ENCODE assay signal across 8 cellular contexts in the genomic region with DNA sequence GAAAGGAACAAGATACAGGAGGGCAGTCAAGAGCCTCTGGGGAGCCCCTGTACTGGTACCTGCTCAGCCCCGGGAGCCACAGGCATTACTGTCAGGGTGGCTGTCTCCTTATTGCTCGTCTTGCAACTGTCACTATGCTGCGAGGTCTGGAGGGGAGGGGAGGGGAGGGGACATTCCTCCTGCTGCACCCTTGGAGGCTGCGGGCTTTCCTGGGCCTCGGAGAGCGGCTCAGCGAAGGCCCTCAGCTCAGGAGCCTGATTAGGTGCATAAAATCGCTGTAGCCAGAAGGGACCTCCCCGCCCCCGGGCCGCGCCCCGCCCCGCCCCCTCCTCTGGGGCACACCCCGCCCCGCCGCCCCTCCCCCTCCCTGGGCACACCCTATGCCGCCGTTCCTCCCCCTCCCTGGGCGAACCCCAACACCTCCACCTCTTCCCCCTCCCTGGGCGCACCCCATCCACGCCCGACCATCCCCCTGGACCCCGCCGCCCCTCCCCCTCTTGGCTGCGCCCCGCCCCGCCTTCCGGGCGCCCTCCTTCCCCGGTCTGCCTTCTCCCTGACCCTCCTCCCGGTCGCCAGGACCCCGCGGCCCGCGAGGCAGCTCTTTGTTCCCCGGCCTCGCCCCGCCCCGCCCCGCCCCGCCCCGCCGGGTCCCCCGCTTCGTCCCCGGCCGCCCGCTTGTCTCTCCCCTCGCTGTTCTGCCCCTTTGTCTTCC. TPM values are rescaled to one million over a fixed set of nuclear protein-coding genes. Genes with fewer than 3 reads are reported as not detected.
DNase-seq lines count a peak whose midpoint lies in the region; ATAC-seq and TF ChIP-seq lines count a peak whose summit lies in the region.

No MANE protein-coding gene starts in this region.

- WGBS in right cardiac atrium: 6% methylated on average over 47 of the region's 51 CpGs

- peak overlapping the region; percentile 41 for H3K27ac Mint-ChIP-seq in activated naive CD8-positive, alpha-beta T cell

- H3K27me3 ChIP-seq in OCI-LY3 (ENCODE audit: low read depth, low read length) (no peaks in the 10 kb centered on the region), right cardiac atrium (ENCODE audit: control insufficient read depth, insufficient read depth) (no peaks in the 10 kb centered on the region), skeletal muscle tissue (ENCODE audit: control insufficient read depth in 3 of 3, insufficient read depth in 3 of 3, low read length in 3 of 3) (no peaks in the 10 kb centered on the region)

- H3K4me2 ChIP-seq in OCI-LY3 (ENCODE audit: low read length): peak overlapping the region; percentile 83

- H3K36me3 Mint-ChIP-seq in activated naive CD8-positive, alpha-beta T cell: no peaks in the 10 kb centered on the region

- H3K4me3 ChIP-seq in OCI-LY3 (ENCODE audit: low read length): peak overlapping the region; percentile 78
- peak overlapping the region; percentile 71 for H3K4me3 ChIP-seq in right cardiac atrium (ENCODE audit: low read length)
- H3K4me3 ChIP-seq in skeletal muscle tissue (ENCODE audit: low read length in 3 of 3): peak overlapping the region; percentile 61 to 69 (median 63)

- H3K4me1 ChIP-seq in OCI-LY3 (ENCODE audit: low read length) (peaks cover 5% of the 10 kb centered on the region; the same call in 1 of the 2 replicates), right cardiac atrium (ENCODE audit: control insufficient read depth, insufficient read depth, low read length) (peaks cover 5% of the 10 kb centered on the region), skeletal muscle tissue (ENCODE audit: control insufficient read depth in 3 of 3, insufficient read depth in 3 of 3, low read length in 3 of 3) (peaks cover 5 to 7% (median 6%) of the 10 kb centered on the region in 3 donors)

- no peaks in the 10 kb centered on the region for H3K27me3 Mint-ChIP-seq in activated naive CD8-positive, alpha-beta T cell

- H4K20me1 ChIP-seq in OCI-LY3 (ENCODE audit: insufficient read depth, low read length): no peaks in the 10 kb centered on the region

- no peaks in the 10 kb centered on the region for H3K79me2 ChIP-seq in OCI-LY3 (ENCODE audit: low read length)

- peak; percentile 59 to 65 for ATAC-seq in right cardiac atrium
- ATAC-seq in HG02840 (IDR thresholded peaks at IDR 0.05; ENCODE audit: low FRiP score, unreplicated experiment): no peak

- no peaks in the 10 kb centered on the region for H3K36me3 ChIP-seq in OCI-LY3 (replicated peaks; ENCODE audit: low read depth, low read length)
- H3K36me3 ChIP-seq in skeletal muscle tissue (ENCODE audit: control insufficient read depth in 3 of 3, insufficient read depth in 3 of 3, low read length in 3 of 3): no peaks in the 10 kb centered on the region

- H3K9me3 Mint-ChIP-seq in activated naive CD8-positive, alpha-beta T cell (ENCODE audit: low read depth): no peaks in the 10 kb centered on the region

- H3K9me3 ChIP-seq in OCI-LY3 (ENCODE audit: insufficient read depth, low read length) (no peaks in the 10 kb centered on the region), right cardiac atrium (ENCODE audit: control insufficient read depth, low read length) (no peaks in the 10 kb centered on the region), skeletal muscle tissue (ENCODE audit: control insufficient read depth in 3 of 3, low read length in 3 of 3) (no peaks in the 10 kb centered on the region)

- TF ChIP-seq CTCF in OCI-LY3 (IDR thresholded peaks at IDR 0.05; ENCODE audit: low read depth, low read length): no peak

- no peak overlapping the region for H3K27ac ChIP-seq in OCI-LY3 (ENCODE audit: low read length)
- no peak overlapping the region for H3K27ac ChIP-seq in right cardiac atrium (ENCODE audit: low read length)
- H3K27ac ChIP-seq in skeletal muscle tissue (ENCODE audit: low read depth, low read length): no peak overlapping the region

- H2AFZ ChIP-seq in OCI-LY3 (ENCODE audit: low read depth, low read length): no peak overlapping the region

- intact Hi-C loops in right cardiac atrium (cut with DNase I): no loop called here

- H3K4me1 Mint-ChIP-seq in activated naive CD8-positive, alpha-beta T cell (ENCODE audit: low read depth): peaks cover 27% of the 10 kb centered on the region

- DNase-seq in DMS53 treated with DMSO at 0.1 percent for 48 hours (lab: John Stamatoyannopoulos, UW; ENCODE audit: unreplicated experiment) (peak; percentile 39), right cardiac atrium (peak; percentile 23 to 73 (median 71)), kidney glomerular epithelial cell (lab: John Stamatoyannopoulos, UW) (no peak), NCI-H128 (lab: John Stamatoyannopoulos, UW; ENCODE audit: unreplicated experiment) (no peak)

- peak overlapping the region; percentile 39 for H3K9ac ChIP-seq in OCI-LY3 (ENCODE audit: low read length)
- H3K9ac ChIP-seq in skeletal muscle tissue (ENCODE audit: low read depth in 1 of 3, low read length in 3 of 3): peak overlapping the region; percentile 57 to 71 (median 58)

- H3K4me3 Mint-ChIP-seq in activated naive CD8-positive, alpha-beta T cell: peak overlapping the region; percentile 87

RNA-seq across cellular contexts. Expression of a gene that starts 35.5 kb away (rescaled TPM):
- total RNA-seq in right cardiac atrium (1 to 10 TPM; 2.5 to 6.4 (median 3.7) TPM), skeletal muscle tissue (12.5 TPM)
- 1.6 TPM for polyA plus RNA-seq in right cardiac atrium

Comparison
In these comparisons a context has a peak if more than half of its experiments do, and no peak if none do; other contexts are left out.
1. DNase-seq: peak in DMS53 treated with DMSO at 0.1 percent for 48 hours (single experiment) and right cardiac atrium (3 of 3); none in kidney glomerular epithelial cell (single experiment) and NCI-H128 (single experiment).
2. Peak in every context shown above with its lines, with median percentiles within 50 percentile points of each other: H3K4me3 ChIP-seq.